In the genomic region with DNA sequence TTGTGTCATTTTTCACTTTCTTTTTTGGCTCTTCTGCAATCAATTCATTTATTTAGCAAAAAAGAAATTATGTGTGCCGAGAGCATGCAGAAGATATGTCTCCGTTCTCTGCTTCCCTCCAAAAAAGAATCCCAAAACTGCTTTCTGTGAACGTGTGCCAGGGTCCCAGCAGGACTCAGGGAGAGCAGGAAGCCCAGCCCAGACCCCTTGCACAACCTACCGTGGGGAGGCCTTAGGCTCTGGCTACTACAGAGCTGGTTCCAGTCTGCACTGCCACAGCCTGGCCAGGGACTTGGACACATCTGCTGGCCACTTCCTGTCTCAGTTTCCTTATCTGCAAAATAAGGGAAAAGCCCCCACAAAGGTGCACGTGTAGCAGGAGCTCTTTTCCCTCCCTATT, we compare ENCODE assay signal across 22 cellular contexts. TPM values are rescaled to one million over a fixed set of nuclear protein-coding genes. Genes with fewer than 3 reads are reported as not detected.
DNase-seq lines count a peak whose midpoint lies in the region; ATAC-seq, FAIRE-seq and TF ChIP-seq lines count a peak whose summit lies in the region.
"Had no signal": no experiment of that assay in that cellular context is flagged by ENCODE, and none has a peak within 500 bp of the region (broad histone marks: within the 10 kb centered on the region; RNA-seq: fewer than 3 reads in every experiment).

No MANE protein-coding gene starts in this region.

- no peak for FAIRE-seq in kidney (lab: Jason Lieb, UNC)
- FAIRE-seq: D721Med, G401.6, GM12892, H54, keratinocyte, TTC549 had no signal

- TF ChIP-seq POLR2A in body of pancreas (IDR thresholded peaks at IDR 0.05) (no peak), spleen (IDR thresholded peaks at IDR 0.05) (no peak)

- no TSS peak for BruUV-seq in Caco-2 (replicated peaks; lab: Mats Ljungman, UMichigan)

- H3K9ac ChIP-seq in kidney (ENCODE audit: low read length in 2 of 2): no peak overlapping the region

- H3K4me3 Mint-ChIP-seq in Caco-2 (ENCODE audit: unreplicated experiment): peak overlapping the region; percentile 88
- H3K4me3 Mint-ChIP-seq in activated CD8-positive, alpha-beta memory T cell treated with anti-CD3 and anti-CD28 coated beads, Interleukin-2, amount 10 ng/mL, durations not matched to agents 7 days and 5 days: no peak overlapping the region
- H3K4me3 Mint-ChIP-seq: activated naive CD4-positive, alpha-beta T cell treated with anti-CD3 and anti-CD28 coated beads, Interleukin-2, amount 50 U/mL, for 24 hours; stimulated activated naive CD8-positive, alpha-beta T cell treated with anti-CD3 and anti-CD28 coated beads, Interleukin-15, Interleukin-2, amounts not matched to agents 100 ng/mL and 50 ng/mL, for 24 hours had no signal

- no peak for ATAC-seq in body of pancreas
- no peak for ATAC-seq in left lung
- no peak for ATAC-seq in activated CD8-positive, alpha-beta memory T cell treated with anti-CD3 and anti-CD28 coated beads, Interleukin-2, amount 10 ng/mL, durations not matched to agents 7 days and 5 days

- peaks cover 10% of the 10 kb centered on the region for H3K4me1 Mint-ChIP-seq in Caco-2 (ENCODE audit: low read depth, unreplicated experiment)
- peaks cover 9% of the 10 kb centered on the region for H3K4me1 Mint-ChIP-seq in activated CD8-positive, alpha-beta memory T cell treated with anti-CD3 and anti-CD28 coated beads, Interleukin-2, amount 10 ng/mL, durations not matched to agents 7 days and 5 days

- H3K4me1 ChIP-seq in Caco-2 (peaks cover 34% of the 10 kb centered on the region), body of pancreas (peaks cover 56% of the 10 kb centered on the region), kidney (ENCODE audit: control insufficient read depth in 1 of 2, insufficient read depth in 1 of 2, low read depth in 1 of 2, low read length in 2 of 2) (peaks cover 12 to 21% of the 10 kb centered on the region in 2 donors), spleen (peaks cover 0 to 74% (median 18%) of the 10 kb centered on the region in 6 donors), left lung (peaks cover 0 to 11% of the 10 kb centered on the region in 2 donors)

- TF ChIP-seq CTCF in Caco-2 (IDR thresholded peaks at IDR 0.05; ENCODE audit: insufficient read depth in 1 of 2, low read depth in 1 of 2, low read length in 1 of 2, severe bottlenecking in 1 of 2, unreplicated experiment in 1 of 2) (no peak), body of pancreas (IDR thresholded peaks at IDR 0.05) (no peak), kidney (IDR thresholded peaks at IDR 0.05; ENCODE audit: borderline replicate concordance, extremely low read depth, insufficient read depth) (no peak), spleen (IDR thresholded peaks at IDR 0.05 in 8 of 11, conservative IDR thresholded peaks at IDR 0.05 in 3 of 11) (no peak), left lung (IDR thresholded peaks at IDR 0.05) (no peak)

- peaks cover 43% of the 10 kb centered on the region for H3K36me3 Mint-ChIP-seq in Caco-2 (ENCODE audit: insufficient read depth, unreplicated experiment)
- no peaks in the 10 kb centered on the region for H3K36me3 Mint-ChIP-seq in activated CD8-positive, alpha-beta memory T cell treated with anti-CD3 and anti-CD28 coated beads, Interleukin-2, amount 10 ng/mL, durations not matched to agents 7 days and 5 days
- H3K36me3 Mint-ChIP-seq: activated naive CD4-positive, alpha-beta T cell treated with anti-CD3 and anti-CD28 coated beads, Interleukin-2, amount 50 U/mL, for 24 hours had no signal

- peak overlapping the region; percentile 93 for H3K27ac Mint-ChIP-seq in Caco-2 (ENCODE audit: unreplicated experiment)
- no peak overlapping the region for H3K27ac Mint-ChIP-seq in activated CD8-positive, alpha-beta memory T cell treated with anti-CD3 and anti-CD28 coated beads, Interleukin-2, amount 10 ng/mL, durations not matched to agents 7 days and 5 days
- H3K27ac Mint-ChIP-seq: activated naive CD4-positive, alpha-beta T cell treated with anti-CD3 and anti-CD28 coated beads, Interleukin-2, amount 50 U/mL, for 24 hours; stimulated activated naive CD8-positive, alpha-beta T cell treated with anti-CD3 and anti-CD28 coated beads, Interleukin-15, Interleukin-2, amounts not matched to agents 100 ng/mL and 50 ng/mL, for 24 hours had no signal

- no peaks in the 10 kb centered on the region for H3K9me3 Mint-ChIP-seq in Caco-2 (ENCODE audit: unreplicated experiment)
- H3K9me3 Mint-ChIP-seq in activated CD8-positive, alpha-beta memory T cell treated with anti-CD3 and anti-CD28 coated beads, Interleukin-2, amount 10 ng/mL, durations not matched to agents 7 days and 5 days (ENCODE audit: low read depth): no peaks in the 10 kb centered on the region
- H3K9me3 Mint-ChIP-seq: activated naive CD4-positive, alpha-beta T cell treated with anti-CD3 and anti-CD28 coated beads, Interleukin-2, amount 50 U/mL, for 24 hours; stimulated activated naive CD8-positive, alpha-beta T cell treated with anti-CD3 and anti-CD28 coated beads, Interleukin-15, Interleukin-2, amounts not matched to agents 100 ng/mL and 50 ng/mL, for 24 hours had no signal

- no peak overlapping the region for H3K4me3 ChIP-seq in Caco-2 (ENCODE audit: low read depth, low read length)
- H3K4me3 ChIP-seq in body of pancreas: no peak overlapping the region
- H3K4me3 ChIP-seq in kidney (ENCODE audit: low read length in 2 of 2): peak overlapping the region in 1 of 2 donors; percentile 55
- H3K4me3 ChIP-seq in spleen: peak overlapping the region in 1 of 8 donors; percentile 1
- H3K4me3 ChIP-seq in left lung: peak overlapping the region in 1 of 2 donors; percentile 46

- WGBS in body of pancreas, 2 donors: 21 to 45% methylated on average over 5 of the region's 5 CpGs
- WGBS in spleen, 5 donors: 38 to 49% (median 42%) methylated on average over 5 of the region's 5 CpGs

- CTCF ChIA-PET in Caco-2 (lab: Charles Lee): interaction anchor here (0.6 kb wide), 1 partner anchor 366 kb away, joined by 3 read pairs; no protein-coding TSS in a partner anchor
- CTCF ChIA-PET in activated CD8-positive, alpha-beta memory T cell treated with anti-CD3 and anti-CD28 coated beads, Interleukin-2, amount 10 ng/mL, durations not matched to agents 7 days and 5 days (lab: Charles Lee): no interaction called here

- H3K36me3 ChIP-seq in Caco-2 (ENCODE audit: control insufficient read depth, insufficient read depth, low read length) (peaks cover 14% of the 10 kb centered on the region), body of pancreas (replicated peaks in 1 of 2; ENCODE audit: insufficient read depth in 1 of 2, low read depth in 2 of 2) (no peaks in the 10 kb centered on the region), kidney (ENCODE audit: control insufficient read depth in 1 of 2, insufficient read depth in 2 of 2, low read length in 2 of 2) (peaks cover 0 to 3% of the 10 kb centered on the region in 2 donors), spleen (peaks cover 0 to 25% (median 0%) of the 10 kb centered on the region in 6 donors), left lung (no peaks in the 10 kb centered on the region)

- POLR2A ChIA-PET in Caco-2 (lab: Charles Lee): no interaction called here

- no peaks in the 10 kb centered on the region for H3K27me3 Mint-ChIP-seq in Caco-2 (ENCODE audit: insufficient read depth, unreplicated experiment)
- peaks cover 32% of the 10 kb centered on the region for H3K27me3 Mint-ChIP-seq in activated CD8-positive, alpha-beta memory T cell treated with anti-CD3 and anti-CD28 coated beads, Interleukin-2, amount 10 ng/mL, durations not matched to agents 7 days and 5 days

- H3K9me3 ChIP-seq in Caco-2 (no peaks in the 10 kb centered on the region), body of pancreas (no peaks in the 10 kb centered on the region), kidney (ENCODE audit: control insufficient read depth in 1 of 2, low read length in 2 of 2) (no peaks in the 10 kb centered on the region), spleen (no peaks in the 10 kb centered on the region), left lung (no peaks in the 10 kb centered on the region)

- intact Hi-C loops in Caco-2 (cut with micrococcal nuclease; ENCODE audit: unreplicated experiment) (no loop called here), body of pancreas (cut with DNase I) (no loop called here), kidney (cut with DNase I) (no loop called here), spleen (cut with DNase I; ENCODE audit: low total_unique reads) (no loop called here), left lung (cut with DNase I) (no loop called here)

- peak overlapping the region in 3 of 4 donors; percentile 67 to 89 (median 75) for H3K27ac ChIP-seq in body of pancreas
- no peak overlapping the region for H3K27ac ChIP-seq in kidney (ENCODE audit: low read depth in 2 of 2, low read length in 2 of 2)
- H3K27ac ChIP-seq in spleen: peak overlapping the region in 5 of 8 donors; percentile 42 to 71 (median 53)
- H3K27ac ChIP-seq in left lung: no peak overlapping the region

- no peaks in the 10 kb centered on the region for H3K27me3 ChIP-seq in Caco-2 (replicated peaks; ENCODE audit: control insufficient read depth, insufficient read depth, low read length)
- H3K27me3 ChIP-seq in body of pancreas: no peaks in the 10 kb centered on the region
- H3K27me3 ChIP-seq in spleen (replicated peaks in 1 of 7): peaks cover 0 to 29% (median 0%) of the 10 kb centered on the region in 7 donors
- H3K27me3 ChIP-seq in left lung: peaks cover 0 to 23% of the 10 kb centered on the region in 2 donors

- no peak for DNase-seq in Caco-2
- DNase-seq in body of pancreas: no peak
- DNase-seq in kidney: peak; percentile 72
- DNase-seq in spleen: no peak
- DNase-seq in left lung: no peak
- DNase-seq in activated CD8-positive, alpha-beta memory T cell treated with anti-CD3 and anti-CD28 coated beads, Interleukin-2, amount 10 ng/mL, durations not matched to agents 7 days and 5 days: no peak
- DNase-seq in stimulated activated CD4-positive, alpha-beta T cell treated with anti-CD3 and anti-CD28 coated beads, Interleukin-2, amount 100 ng/mL, for 48 hours: no peak
- no peak for DNase-seq in NOMO-1 treated with DMSO at 0.1 percent for 48 hours (lab: John Stamatoyannopoulos, UW; ENCODE audit: unreplicated experiment)
- DNase-seq: activated T-cell treated with anti-CD3 and anti-CD28 coated beads, Interleukin-2, amount 50 U/mL, for 1 hour; dermis blood vessel endothelial cell; MM.1S; NCI-H187; NCI-H510A treated with DMSO at 0.1 percent for 48 hours; stimulated activated CD4-positive, alpha-beta T cell treated with anti-CD3 and anti-CD28 coated beads, Interleukin-12 subunit alpha, Interleukin-12 subunit beta, amount 100 ng/mL, for 4 hours had no signal

RNA-seq across cellular contexts. Expression of a gene that starts 2.4 kb away (rescaled TPM):
- total RNA-seq in Caco-2 (2022) (186 and 190 TPM in 2 replicates), body of pancreas (10 to 100 TPM; 33.7 to 63.9 TPM), kidney (72.6 TPM), spleen (10 to 100 TPM; 10.1 to 41.6 (median 28.9) TPM), left lung (10 to 100 TPM; 14.8 to 99.9 TPM)
- polyA plus RNA-seq in kidney (ENCODE audit: insufficient read depth, low read depth, low replicate concordance) (50.2 TPM), spleen (10 to 100 TPM in 2 of 3 donors, 1 to 10 TPM in 1; 5.2 to 23.4 (median 15.4) TPM)
- 1 to 10 TPM in 1 of 2 experiments, under 1 TPM in 1; 0.29 to 1.1 TPM for total RNA-seq in activated CD8-positive, alpha-beta memory T cell treated with anti-CD3 and anti-CD28 coated beads, Interleukin-2, amount 10 ng/mL, durations not matched to agents 7 days and 5 days

RNA-seq across cellular contexts. Expression of a gene that starts 44.4 kb away (rescaled TPM):
- 60.6 and 67.4 TPM in 2 replicates for total RNA-seq in Caco-2 (2022)
- 10 to 100 TPM; 29.8 to 32.0 TPM for total RNA-seq in body of pancreas
- total RNA-seq in kidney: 99.1 TPM
- polyA plus RNA-seq in kidney (ENCODE audit: insufficient read depth, low read depth, low replicate concordance): 6.0 TPM
- 100 to 1,000 TPM in 2 of 7 donors, 10 to 100 TPM in 5; 65.0 to 130 (median 79.7) TPM for total RNA-seq in spleen
- polyA plus RNA-seq in spleen: 1 to 10 TPM; 4.1 to 9.7 (median 5.0) TPM
- 10 to 100 TPM; 71.2 to 79.7 TPM for total RNA-seq in left lung
- total RNA-seq in activated CD8-positive, alpha-beta memory T cell treated with anti-CD3 and anti-CD28 coated beads, Interleukin-2, amount 10 ng/mL, durations not matched to agents 7 days and 5 days: 100 to 1,000 TPM in 1 of 2 experiments, 10 to 100 TPM in 1; 94.6 to 114 TPM

Comparison
In these comparisons a context has a peak if more than half of its experiments do, and no peak if none do; other contexts are left out.
1. H3K27ac ChIP-seq: peak in body of pancreas (3 of 4) and spleen (5 of 8); none in kidney (0 of 2) and left lung (0 of 2).
2. RNA of a gene that starts 2.4 kb away (total RNA-seq): 186 to 190 TPM in Caco-2, 14.8 to 99.9 TPM in left lung, 72.6 TPM in kidney (single experiment), 33.7 to 63.9 TPM in body of pancreas and 10.1 to 41.6 TPM in spleen; 0.29 to 1.1 TPM in activated CD8-positive, alpha-beta memory T cell treated with anti-CD3 and anti-CD28 coated beads, Interleukin-2, amount 10 ng/mL, durations not matched to agents 7 days and 5 days; every median in the first group is over 4 times any median in the second.